Comparison of ENCODE assay signal across 18 cellular contexts in the genomic region with DNA sequence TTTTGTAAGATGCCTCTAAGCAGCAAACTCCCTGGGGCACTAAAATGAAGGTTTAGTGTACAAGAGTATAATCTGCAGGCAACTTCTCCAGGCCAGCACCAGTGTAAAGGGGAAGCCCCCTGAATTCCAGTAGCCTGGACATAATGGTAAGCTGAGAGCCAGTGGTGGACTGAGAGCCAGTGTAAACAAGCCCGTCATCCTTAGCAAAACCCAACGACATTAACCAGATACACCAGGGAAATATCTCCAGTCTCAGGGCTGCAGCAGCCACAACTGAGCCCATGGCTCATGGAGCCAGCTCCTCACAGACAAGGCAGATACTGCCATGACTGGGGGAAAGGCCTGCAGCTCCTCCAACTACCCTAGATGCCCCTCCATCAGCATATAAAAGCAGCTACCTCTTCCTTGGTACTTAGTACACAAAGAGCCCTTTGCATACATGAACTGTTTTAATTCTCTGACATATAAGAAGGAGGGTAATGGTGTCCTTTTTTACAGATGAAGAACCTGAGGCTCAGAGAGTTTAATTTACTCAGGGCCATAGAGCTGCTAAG. TPM values are rescaled to one million over a fixed set of nuclear protein-coding genes. Genes with fewer than 3 reads are reported as not detected.
DNase-seq lines count a peak whose midpoint lies in the region; ATAC-seq and TF ChIP-seq lines count a peak whose summit lies in the region.
"Had no signal": no experiment of that assay in that cellular context is flagged by ENCODE, and none has a peak within 500 bp of the region (broad histone marks: within the 10 kb centered on the region; RNA-seq: fewer than 3 reads in every experiment).

No MANE protein-coding gene starts in this region.

- ATAC-seq in Right ventricle myocardium superior (ENCODE audit: poor library complexity) (peak; percentile 79), GM18520 (IDR thresholded peaks at IDR 0.05; ENCODE audit: unreplicated experiment) (no peak)

- H3K36me3 ChIP-seq in right atrium auricular region, result peaks cover 29% of the 10 kb centered on the region
- H3K36me3 ChIP-seq in left ventricle myocardium inferior, result peaks cover 49% of the 10 kb centered on the region

- H3K9me3 ChIP-seq in right atrium auricular region (no peaks in the 10 kb centered on the region), left ventricle myocardium inferior (replicated peaks) (no peaks in the 10 kb centered on the region)
- H3K9me3 ChIP-seq: BLaER1, HAP-1, Peyer's patch had no signal

- no peak for DNase-seq in Right ventricle myocardium superior
- no peak for DNase-seq in right atrium auricular region (ENCODE audit: low spot score)
- no peak for DNase-seq in left ventricle myocardium inferior
- DNase-seq in posterior vena cava (ENCODE audit: low spot score), result peak; percentile 13
- DNase-seq in head of caudate nucleus, result no peak
- no peak for DNase-seq in KG1 (lab: John Stamatoyannopoulos, UW)
- DNase-seq in stimulated activated CD4-positive, alpha-beta T cell treated with anti-CD3 and anti-CD28 coated beads, Interleukin-15, amount 100 ng/mL, for 24 hours, result no peak
- DNase-seq: 8988T; CD8-positive, alpha-beta memory T cell; DMS 273 treated with DMSO at 0.1 percent for 48 hours; NCI-H1436; NCI-H2029 treated with DMSO at 0.1 percent for 48 hours; Peyer's patch had no signal

- H3K27me3 ChIP-seq in right atrium auricular region, result no peaks in the 10 kb centered on the region
- no peaks in the 10 kb centered on the region for H3K27me3 ChIP-seq in left ventricle myocardium inferior (ENCODE audit: low read depth)
- H3K27me3 ChIP-seq: BLaER1, Peyer's patch had no signal

- H3K4me1 ChIP-seq in right atrium auricular region (peaks cover 0 to 5% of the 10 kb centered on the region in 2 donors), left ventricle myocardium inferior (peaks cover 4% of the 10 kb centered on the region)
- H3K4me1 ChIP-seq: BLaER1, Peyer's patch had no signal

- H3K27ac ChIP-seq in right atrium auricular region, result peak overlapping the region in 1 of 2 donors; percentile 18
- peak overlapping the region; percentile 31 for H3K27ac ChIP-seq in left ventricle myocardium inferior (replicated peaks)
- H3K27ac ChIP-seq: BLaER1, Peyer's patch had no signal

- TF ChIP-seq CTCF in right atrium auricular region (IDR thresholded peaks at IDR 0.05) (no peak), left ventricle myocardium inferior (IDR thresholded peaks at IDR 0.05; ENCODE audit: borderline replicate concordance) (no peak)

- H3K4me3 ChIP-seq in right atrium auricular region, result no peak overlapping the region
- no peak overlapping the region for H3K4me3 ChIP-seq in left ventricle myocardium inferior
- H3K4me3 ChIP-seq: BLaER1, HAP-1, Peyer's patch had no signal

- intact Hi-C loops in Right ventricle myocardium superior (cut with DNase I), result no loop called here
- intact Hi-C loops in left ventricle myocardium inferior (cut with micrococcal nuclease), result loop anchor here (10.0 kb wide), 1 partner anchor 70 kb away; no protein-coding TSS in a partner anchor
- intact Hi-C loops in posterior vena cava (cut with DNase I), result no loop called here
- intact Hi-C loops in head of caudate nucleus (cut with DNase I), result no loop called here

RNA-seq across cellular contexts. Expression of gene PARP16, which starts 21.7 kb away (rescaled TPM):
- 4.4 TPM for total RNA-seq in Right ventricle myocardium superior
- total RNA-seq in right atrium auricular region, result 1 to 10 TPM; 5.2 to 5.8 TPM
- total RNA-seq in left ventricle myocardium inferior, result 4.6 TPM
- 1 to 10 TPM; 7.4 TPM for total RNA-seq in posterior vena cava

RNA-seq across cellular contexts. Expression of gene RNU5A-1, which starts 30.9 kb away (rescaled TPM):
- total RNA-seq in Right ventricle myocardium superior (not detected), right atrium auricular region (not detected), left ventricle myocardium inferior (not detected), posterior vena cava (not detected)
- total RNA-seq: CD8-positive, alpha-beta memory T cell; Daoy; HT1080; Peyer's patch had no signal

RNA-seq across cellular contexts. Expression of gene RNU5B-1, which starts 39.5 kb away (rescaled TPM):
- total RNA-seq in Right ventricle myocardium superior (55.4 TPM), right atrium auricular region (not detected), left ventricle myocardium inferior (40.3 TPM), posterior vena cava (100 to 1,000 TPM in 1 of 2 donors, 10 to 100 TPM in 1; 95.0 to 102 TPM)
- total RNA-seq: CD8-positive, alpha-beta memory T cell; Daoy; HT1080; Peyer's patch had no signal

RNA-seq across cellular contexts. Expression of gene CILP, which starts 53.7 kb away (rescaled TPM):
- total RNA-seq in Right ventricle myocardium superior (3.5 TPM), right atrium auricular region (10 to 100 TPM in 1 of 2 donors, 1 to 10 TPM in 1; 2.2 to 32.0 TPM), left ventricle myocardium inferior (7.3 TPM), posterior vena cava (10 to 100 TPM in 1 of 2 donors, 1 to 10 TPM in 1; 9.6 to 43.4 TPM)
- total RNA-seq: Daoy had no signal

Comparison
In these comparisons a context has a peak if more than half of its experiments do, and no peak if none do; other contexts are left out.
1. RNA of gene RNU5B-1, which starts 39.5 kb away (total RNA-seq): 95.0 to 102 TPM in posterior vena cava, 55.4 TPM in Right ventricle myocardium superior (single experiment) and 40.3 TPM in left ventricle myocardium inferior (single experiment); not detected in right atrium auricular region; every median in the first group is over 10 times any median in the second.